ENCODE assay signal across 16 cellular contexts in genomic region chr16:87471278-87472141, GRCh38. TPM values are rescaled to one million over a fixed set of nuclear protein-coding genes. Genes with fewer than 3 reads are reported as not detected.
DNase-seq lines count a peak whose midpoint lies in the region; ATAC-seq, FAIRE-seq and TF ChIP-seq lines count a peak whose summit lies in the region.
"Had no signal": no experiment of that assay in that cellular context is flagged by ENCODE, and none has a peak within 500 bp of the region (broad histone marks: within the 10 kb centered on the region; RNA-seq: fewer than 3 reads in every experiment).

No MANE protein-coding gene starts in this region.

- no peak for DNase-seq in breast epithelium (ENCODE audit: low spot score in 2 of 2)
- no peak for DNase-seq in mammary epithelial cell
- peak; percentile 44 for DNase-seq in cardiac septum (ENCODE audit: low spot score)
- DNase-seq in neural progenitor cell (ENCODE audit: low spot score): peak; percentile 38
- DNase-seq in PC-9: no peak
- DNase-seq in activated CD4-positive, alpha-beta T cell treated with anti-CD3 and anti-CD28 coated beads for 4 hours: no peak
- DNase-seq in GM19239 (ENCODE audit: insufficient read length, low spot score): no peak
- DNase-seq: activated CD4-positive, alpha-beta T cell treated with anti-CD3 and anti-CD28 coated beads, Interleukin-2, amount 10 ng/mL, durations not matched to agents 7 days and 5 days; MM.1S; naive thymus-derived CD4-positive, alpha-beta T cell; T-helper 1 cell; trophoblast cell had no signal

- H3K4me3 ChIP-seq in breast epithelium (peak overlapping the region in 1 of 3 donors; percentile 37), mammary epithelial cell (replicated peaks in 1 of 3; ENCODE audit: insufficient read depth in 1 of 3, low read depth in 2 of 3, low read length in 3 of 3) (no peak overlapping the region), neural progenitor cell (no peak overlapping the region), PC-9 (no peak overlapping the region)

- peaks cover 6% of the 10 kb centered on the region for H3K36me3 Mint-ChIP-seq in neural progenitor cell

- in situ Hi-C loops in mammary epithelial cell (cut with MboI; ENCODE audit: low sequenced_read_pairs in 2 of 2): no loop called here

- peaks cover 3% of the 10 kb centered on the region for H3K27me3 Mint-ChIP-seq in neural progenitor cell (ENCODE audit: insufficient read depth, low read depth)
- H3K27me3 Mint-ChIP-seq: activated CD4-positive, alpha-beta T cell treated with anti-CD3 and anti-CD28 coated beads, Interleukin-2, amount 10 ng/mL, durations not matched to agents 7 days and 5 days; naive thymus-derived CD4-positive, alpha-beta T cell had no signal

- H3K27me3 ChIP-seq in breast epithelium (no peaks in the 10 kb centered on the region), mammary epithelial cell (ENCODE audit: insufficient read depth, low read length) (no peaks in the 10 kb centered on the region), neural progenitor cell (no peaks in the 10 kb centered on the region), PC-9 (ENCODE audit: insufficient read depth, low read depth) (no peaks in the 10 kb centered on the region)

- TF ChIP-seq POLR2A in breast epithelium (IDR thresholded peaks at IDR 0.05): no peak

- peak overlapping the region; percentile 64 to 67 for H3K27ac ChIP-seq in breast epithelium
- no peak overlapping the region for H3K27ac ChIP-seq in mammary epithelial cell (ENCODE audit: insufficient read depth, low read depth, low read length)
- H3K27ac ChIP-seq in neural progenitor cell: no peak overlapping the region
- no peak overlapping the region for H3K27ac ChIP-seq in PC-9
- H3K27ac ChIP-seq: epithelial cell of prostate had no signal

- no peak for ATAC-seq in HG02938 (IDR thresholded peaks at IDR 0.05; ENCODE audit: unreplicated experiment)
- ATAC-seq: naive thymus-derived CD4-positive, alpha-beta T cell had no signal

- H2AFZ ChIP-seq in mammary epithelial cell (ENCODE audit: low read depth, low read length): no peak overlapping the region
- H2AFZ ChIP-seq in neural progenitor cell (replicated peaks): no peak overlapping the region
- no peak overlapping the region for H2AFZ ChIP-seq in PC-9

- H3K79me2 ChIP-seq in mammary epithelial cell (ENCODE audit: insufficient read depth, low read length): peaks cover 86% of the 10 kb centered on the region
- H3K79me2 ChIP-seq in neural progenitor cell (ENCODE audit: low read depth): peaks cover 91% of the 10 kb centered on the region
- H3K79me2 ChIP-seq in PC-9 (ENCODE audit: low read depth): peaks cover 47% of the 10 kb centered on the region

- no peak for FAIRE-seq in GM19239 (lab: Jason Lieb, UNC)
- FAIRE-seq: A204.1 had no signal

- peaks cover 51% of the 10 kb centered on the region for H3K4me1 Mint-ChIP-seq in neural progenitor cell

- H3K9me3 Mint-ChIP-seq in neural progenitor cell: no peaks in the 10 kb centered on the region
- H3K9me3 Mint-ChIP-seq: activated CD4-positive, alpha-beta T cell treated with anti-CD3 and anti-CD28 coated beads, Interleukin-2, amount 10 ng/mL, durations not matched to agents 7 days and 5 days; activated T-helper 1 cell treated with anti-CD3 and anti-CD28 coated beads, Interleukin-12 subunit alpha, Interleukin-12 subunit beta, Interleukin-2, Interleukin-4 antibody, amounts not matched to agents 30 ng/mL and 10 ng/mL and 1 ng/mL, durations not matched to agents 14 hours and 24 hours and 36 hours; naive thymus-derived CD4-positive, alpha-beta T cell had no signal

- no peak overlapping the region for H3K9ac ChIP-seq in mammary epithelial cell (ENCODE audit: insufficient read depth, low read length)
- no peak overlapping the region for H3K9ac ChIP-seq in neural progenitor cell

- intact Hi-C loops in breast epithelium (cut with DNase I; ENCODE audit: low total_unique reads): no loop called here
- intact Hi-C loops in mammary epithelial cell (cut with micrococcal nuclease): no loop called here
- intact Hi-C loops in cardiac septum (cut with DNase I): no loop called here
- intact Hi-C loops in PC-9 (cut with micrococcal nuclease; ENCODE audit: unreplicated experiment): no loop called here

- CTCF ChIA-PET in mammary epithelial cell (lab: Charles Lee; ENCODE audit: low non-redundant PET): no interaction called here
- CTCF ChIA-PET in PC-9 (lab: Charles Lee): interaction anchor here (0.6 kb wide), 1 partner anchor 7 kb away, joined by 3 read pairs; no protein-coding TSS in a partner anchor

- H3F3A ChIP-seq in neural progenitor cell (ENCODE audit: low read depth) (peaks cover 3% of the 10 kb centered on the region), PC-9 (ENCODE audit: insufficient read depth, low read depth) (no peaks in the 10 kb centered on the region; the same call in 1 of the 2 replicates)

- no peak overlapping the region for H3K4me3 Mint-ChIP-seq in neural progenitor cell
- H3K4me3 Mint-ChIP-seq: activated CD4-positive, alpha-beta T cell treated with anti-CD3 and anti-CD28 coated beads, Interleukin-2, amount 10 ng/mL, durations not matched to agents 7 days and 5 days; activated T-helper 1 cell treated with anti-CD3 and anti-CD28 coated beads, Interleukin-12 subunit alpha, Interleukin-12 subunit beta, Interleukin-2, Interleukin-4 antibody, amounts not matched to agents 30 ng/mL and 10 ng/mL and 1 ng/mL, durations not matched to agents 14 hours and 24 hours and 36 hours; naive thymus-derived CD4-positive, alpha-beta T cell had no signal

- H4K20me1 ChIP-seq in mammary epithelial cell (ENCODE audit: insufficient read depth, low read length) (no peaks in the 10 kb centered on the region), neural progenitor cell (ENCODE audit: low read depth) (peaks cover 95% of the 10 kb centered on the region), PC-9 (ENCODE audit: insufficient read depth) (peaks cover 30% of the 10 kb centered on the region)

- H3K4me1 ChIP-seq in breast epithelium: peaks cover 0 to 11% of the 10 kb centered on the region in 2 donors
- no peaks in the 10 kb centered on the region for H3K4me1 ChIP-seq in mammary epithelial cell (ENCODE audit: insufficient read depth, low read length)
- H3K4me1 ChIP-seq in neural progenitor cell: peaks cover 28% of the 10 kb centered on the region
- H3K4me1 ChIP-seq in PC-9 (replicated peaks; ENCODE audit: insufficient read depth): peaks cover 3% of the 10 kb centered on the region

- no peaks in the 10 kb centered on the region for H3K36me3 ChIP-seq in breast epithelium
- H3K36me3 ChIP-seq in mammary epithelial cell (ENCODE audit: insufficient read depth, low read length): no peaks in the 10 kb centered on the region
- H3K36me3 ChIP-seq in neural progenitor cell: no peaks in the 10 kb centered on the region
- H3K36me3 ChIP-seq in PC-9 (ENCODE audit: low read depth): no peaks in the 10 kb centered on the region

- H3K9me2 ChIP-seq in PC-9 (ENCODE audit: insufficient read depth): no peaks in the 10 kb centered on the region

- WGBS in mammary epithelial cell (ENCODE audit: low coverage, missing lambda C conversion rate): 60% methylated on average over 11 of the region's 13 CpGs

- no peak overlapping the region for H3K27ac Mint-ChIP-seq in neural progenitor cell
- H3K27ac Mint-ChIP-seq: activated CD4-positive, alpha-beta T cell treated with anti-CD3 and anti-CD28 coated beads, Interleukin-2, amount 10 ng/mL, durations not matched to agents 7 days and 5 days; activated T-helper 1 cell treated with anti-CD3 and anti-CD28 coated beads, Interleukin-12 subunit alpha, Interleukin-12 subunit beta, Interleukin-2, Interleukin-4 antibody, amounts not matched to agents 30 ng/mL and 10 ng/mL and 1 ng/mL, durations not matched to agents 14 hours and 24 hours and 36 hours; naive thymus-derived CD4-positive, alpha-beta T cell had no signal

- POLR2A ChIA-PET in PC-9 (lab: Charles Lee; ENCODE audit: unreplicated experiment): no interaction called here

- BruUV-seq in mammary epithelial cell (replicated peaks; lab: Mats Ljungman, UMichigan) (no TSS peak), PC-9 (replicated peaks; lab: Mats Ljungman, UMichigan) (no TSS peak)

- no peak overlapping the region for H3K4me2 ChIP-seq in mammary epithelial cell (ENCODE audit: insufficient read depth, low read depth, low read length)
- no peak overlapping the region for H3K4me2 ChIP-seq in neural progenitor cell
- H3K4me2 ChIP-seq in PC-9: no peak overlapping the region

- dilution Hi-C loops in mammary epithelial cell (cut with HindIII; ENCODE audit: low sequenced_read_pairs): no loop called here

- no peaks in the 10 kb centered on the region for H3K9me3 ChIP-seq in breast epithelium
- H3K9me3 ChIP-seq in mammary epithelial cell (replicated peaks; ENCODE audit: insufficient read depth, low read length): no peaks in the 10 kb centered on the region
- no peaks in the 10 kb centered on the region for H3K9me3 ChIP-seq in neural progenitor cell (ENCODE audit: low read depth)
- no peaks in the 10 kb centered on the region for H3K9me3 ChIP-seq in PC-9 (ENCODE audit: insufficient read depth, low read depth)

- TF ChIP-seq CTCF in breast epithelium (IDR thresholded peaks at IDR 0.05) (no peak), mammary epithelial cell (conservative IDR thresholded peaks at IDR 0.05 in 1 of 2, IDR thresholded peaks at IDR 0.05 in 1 of 2; ENCODE audit: extremely low read depth in 1 of 2, insufficient read depth in 1 of 2, low read depth in 1 of 2, low read length in 2 of 2) (no peak), neural progenitor cell (IDR thresholded peaks at IDR 0.05) (no peak), PC-9 (conservative IDR thresholded peaks at IDR 0.05) (no peak)

RNA-seq across cellular contexts. Expression of gene ZCCHC14, which starts 21.3 kb away (rescaled TPM):
- total RNA-seq in breast epithelium (10 to 100 TPM; 15.2 to 21.0 (median 18.7) TPM), mammary epithelial cell (10 to 100 TPM in 1 of 2 donors, 1 to 10 TPM in 1; 7.0 to 15.8 TPM), cardiac septum (20.5 TPM), neural progenitor cell (ENCODE audit: low replicate concordance) (10.3 and 11.7 TPM in 2 replicates), PC-9 (2021) (17.9 and 19.2 TPM in 2 replicates)
- 4.7 TPM for polyA plus RNA-seq in mammary epithelial cell
- polyA minus RNA-seq in mammary epithelial cell: 8.1 TPM

Comparison
In these comparisons a context has a peak if more than half of its experiments do, and no peak if none do; other contexts are left out.
1. H3K27ac ChIP-seq: peak in breast epithelium (2 of 2); none in mammary epithelial cell (single experiment), neural progenitor cell (single experiment) and PC-9 (single experiment).
2. DNase-seq: peak in cardiac septum (single experiment) and neural progenitor cell (single experiment); none in breast epithelium (0 of 2), mammary epithelial cell (single experiment), PC-9 (0 of 2), activated CD4-positive, alpha-beta T cell treated with anti-CD3 and anti-CD28 coated beads for 4 hours (0 of 2) and GM19239 (single experiment).